In the genomic region with DNA sequence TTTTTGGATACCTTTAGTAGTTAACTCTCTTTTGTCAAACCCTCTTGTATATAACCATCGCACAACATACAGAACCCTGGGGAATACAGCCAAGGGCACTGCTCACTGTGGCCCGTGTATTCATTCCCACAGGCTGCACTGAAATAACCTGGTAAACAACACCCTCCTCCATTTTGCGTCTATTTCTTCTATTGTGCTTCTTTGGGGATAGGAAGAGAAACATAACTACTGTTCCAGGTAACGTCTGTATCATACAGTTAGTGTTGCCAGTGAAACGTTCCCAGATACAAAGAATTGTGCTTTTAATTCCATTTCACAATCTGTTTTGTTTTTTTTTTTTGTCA, we compare ENCODE assay signal across 3 cellular contexts.
TF ChIP-seq lines count a peak whose summit lies in the region.

No MANE protein-coding gene starts in this region.

TF ChIP-seq in SK-N-SH, 30 proteins besides CTCF, POLR2A, EP300 and RAD21 (continues in another document):
- TF ChIP-seq PBX3 (IDR thresholded peaks at IDR 0.05) (no peak), TAF1 (IDR thresholded peaks at IDR 0.05; ENCODE audit: borderline replicate concordance, low read depth, low read length) (no peak), RXRA (IDR thresholded peaks at IDR 0.05; ENCODE audit: borderline replicate concordance, low read depth) (no peak), NFIC (IDR thresholded peaks at IDR 0.05; ENCODE audit: borderline replicate concordance) (no peak), SMC3 (IDR thresholded peaks at IDR 0.05; ENCODE audit: low read depth, low read length) (no peak), IRF3 (IDR thresholded peaks at IDR 0.05; ENCODE audit: low read depth, low read length) (no peak), TCF12 (IDR thresholded peaks at IDR 0.05) (no peak), POLR2AphosphoS5 (IDR thresholded peaks at IDR 0.05; ENCODE audit: low read depth, low read length) (no peak), FOXM1 (IDR thresholded peaks at IDR 0.05; ENCODE audit: low read depth) (no peak), FOXJ3 (CRISPR knock-in tag; IDR thresholded peaks at IDR 0.05) (no peak), USF2 (IDR thresholded peaks at IDR 0.05; ENCODE audit: borderline replicate concordance, low read depth, low read length) (no peak)
- TF ChIP-seq, protein P1, sequence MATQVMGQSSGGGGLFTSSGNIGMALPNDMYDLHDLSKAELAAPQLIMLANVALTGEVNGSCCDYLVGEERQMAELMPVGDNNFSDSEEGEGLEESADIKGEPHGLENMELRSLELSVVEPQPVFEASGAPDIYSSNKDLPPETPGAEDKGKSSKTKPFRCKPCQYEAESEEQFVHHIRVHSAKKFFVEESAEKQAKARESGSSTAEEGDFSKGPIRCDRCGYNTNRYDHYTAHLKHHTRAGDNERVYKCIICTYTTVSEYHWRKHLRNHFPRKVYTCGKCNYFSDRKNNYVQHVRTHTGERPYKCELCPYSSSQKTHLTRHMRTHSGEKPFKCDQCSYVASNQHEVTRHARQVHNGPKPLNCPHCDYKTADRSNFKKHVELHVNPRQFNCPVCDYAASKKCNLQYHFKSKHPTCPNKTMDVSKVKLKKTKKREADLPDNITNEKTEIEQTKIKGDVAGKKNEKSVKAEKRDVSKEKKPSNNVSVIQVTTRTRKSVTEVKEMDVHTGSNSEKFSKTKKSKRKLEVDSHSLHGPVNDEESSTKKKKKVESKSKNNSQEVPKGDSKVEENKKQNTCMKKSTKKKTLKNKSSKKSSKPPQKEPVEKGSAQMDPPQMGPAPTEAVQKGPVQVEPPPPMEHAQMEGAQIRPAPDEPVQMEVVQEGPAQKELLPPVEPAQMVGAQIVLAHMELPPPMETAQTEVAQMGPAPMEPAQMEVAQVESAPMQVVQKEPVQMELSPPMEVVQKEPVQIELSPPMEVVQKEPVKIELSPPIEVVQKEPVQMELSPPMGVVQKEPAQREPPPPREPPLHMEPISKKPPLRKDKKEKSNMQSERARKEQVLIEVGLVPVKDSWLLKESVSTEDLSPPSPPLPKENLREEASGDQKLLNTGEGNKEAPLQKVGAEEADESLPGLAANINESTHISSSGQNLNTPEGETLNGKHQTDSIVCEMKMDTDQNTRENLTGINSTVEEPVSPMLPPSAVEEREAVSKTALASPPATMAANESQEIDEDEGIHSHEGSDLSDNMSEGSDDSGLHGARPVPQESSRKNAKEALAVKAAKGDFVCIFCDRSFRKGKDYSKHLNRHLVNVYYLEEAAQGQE (IDR thresholded peaks at IDR 0.05; ENCODE audit: low read depth, low read length) = no peak

TF ChIP-seq in SK-N-SH treated with all-trans-retinoic acid at 6 μM for 48 hours, 23 proteins besides CTCF, POLR2A, EP300 and RAD21:
- TF ChIP-seq, protein P2, sequence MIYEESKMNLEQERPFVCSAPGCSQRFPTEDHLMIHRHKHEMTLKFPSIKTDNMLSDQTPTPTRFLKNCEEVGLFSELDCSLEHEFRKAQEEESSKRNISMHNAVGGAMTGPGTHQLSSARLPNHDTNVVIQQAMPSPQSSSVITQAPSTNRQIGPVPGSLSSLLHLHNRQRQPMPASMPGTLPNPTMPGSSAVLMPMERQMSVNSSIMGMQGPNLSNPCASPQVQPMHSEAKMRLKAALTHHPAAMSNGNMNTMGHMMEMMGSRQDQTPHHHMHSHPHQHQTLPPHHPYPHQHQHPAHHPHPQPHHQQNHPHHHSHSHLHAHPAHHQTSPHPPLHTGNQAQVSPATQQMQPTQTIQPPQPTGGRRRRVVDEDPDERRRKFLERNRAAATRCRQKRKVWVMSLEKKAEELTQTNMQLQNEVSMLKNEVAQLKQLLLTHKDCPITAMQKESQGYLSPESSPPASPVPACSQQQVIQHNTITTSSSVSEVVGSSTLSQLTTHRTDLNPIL (CRISPR knock-in tag; IDR thresholded peaks at IDR 0.05; ENCODE audit: low read depth) = no peak
- no peak for TF ChIP-seq BACH2 (CRISPR knock-in tag; IDR thresholded peaks at IDR 0.05; ENCODE audit: borderline replicate concordance)

TF ChIP-seq in HepG2, 621 proteins besides CTCF, POLR2A, EP300 and RAD21 (continues in another document):
- TF ChIP-seq, protein P3, sequence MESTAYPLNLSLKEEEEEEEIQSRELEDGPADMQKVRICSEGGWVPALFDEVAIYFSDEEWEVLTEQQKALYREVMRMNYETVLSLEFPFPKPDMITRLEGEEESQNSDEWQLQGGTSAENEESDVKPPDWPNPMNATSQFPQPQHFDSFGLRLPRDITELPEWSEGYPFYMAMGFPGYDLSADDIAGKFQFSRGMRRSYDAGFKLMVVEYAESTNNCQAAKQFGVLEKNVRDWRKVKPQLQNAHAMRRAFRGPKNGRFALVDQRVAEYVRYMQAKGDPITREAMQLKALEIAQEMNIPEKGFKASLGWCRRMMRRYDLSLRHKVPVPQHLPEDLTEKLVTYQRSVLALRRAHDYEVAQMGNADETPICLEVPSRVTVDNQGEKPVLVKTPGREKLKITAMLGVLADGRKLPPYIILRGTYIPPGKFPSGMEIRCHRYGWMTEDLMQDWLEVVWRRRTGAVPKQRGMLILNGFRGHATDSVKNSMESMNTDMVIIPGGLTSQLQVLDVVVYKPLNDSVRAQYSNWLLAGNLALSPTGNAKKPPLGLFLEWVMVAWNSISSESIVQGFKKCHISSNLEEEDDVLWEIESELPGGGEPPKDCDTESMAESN (CRISPR knock-in tag; conservative IDR thresholded peaks at IDR 0.05) = no peak
- TF ChIP-seq MYPOP (CRISPR knock-in tag; IDR thresholded peaks at IDR 0.05) (peak; percentile 25; the same call in 1 of the 2 replicates), NKX3-1 (CRISPR knock-in tag; IDR thresholded peaks at IDR 0.05) (no peak), FOSL1 (CRISPR knock-in tag; IDR thresholded peaks at IDR 0.05; ENCODE audit: borderline replicate concordance) (no peak), GLI4 (CRISPR knock-in tag; IDR thresholded peaks at IDR 0.05; ENCODE audit: borderline replicate concordance) (no peak), ZNF224 (CRISPR knock-in tag; IDR thresholded peaks at IDR 0.05) (peak; percentile 18; the same call in 1 of the 2 replicates), ZNF775 (CRISPR knock-in tag; IDR thresholded peaks at IDR 0.05; ENCODE audit: borderline replicate concordance) (no peak), ZNF354B (CRISPR knock-in tag; IDR thresholded peaks at IDR 0.05) (no peak), ZC3H13 (CRISPR knock-in tag; IDR thresholded peaks at IDR 0.05) (no peak), AKNA (CRISPR knock-in tag; IDR thresholded peaks at IDR 0.05; ENCODE audit: borderline replicate concordance) (no peak), ASH2L (IDR thresholded peaks at IDR 0.05; ENCODE audit: insufficient read length, low read depth, low read length) (peak; percentile 82), MED1 (CRISPR knock-in tag; IDR thresholded peaks at IDR 0.05) (no peak), SNAPC5 (CRISPR knock-in tag; IDR thresholded peaks at IDR 0.05; ENCODE audit: borderline replicate concordance) (0 out of 2 replicates have a peak, but pooled peaks have one; percentile 27)
- TF ChIP-seq, protein P4, sequence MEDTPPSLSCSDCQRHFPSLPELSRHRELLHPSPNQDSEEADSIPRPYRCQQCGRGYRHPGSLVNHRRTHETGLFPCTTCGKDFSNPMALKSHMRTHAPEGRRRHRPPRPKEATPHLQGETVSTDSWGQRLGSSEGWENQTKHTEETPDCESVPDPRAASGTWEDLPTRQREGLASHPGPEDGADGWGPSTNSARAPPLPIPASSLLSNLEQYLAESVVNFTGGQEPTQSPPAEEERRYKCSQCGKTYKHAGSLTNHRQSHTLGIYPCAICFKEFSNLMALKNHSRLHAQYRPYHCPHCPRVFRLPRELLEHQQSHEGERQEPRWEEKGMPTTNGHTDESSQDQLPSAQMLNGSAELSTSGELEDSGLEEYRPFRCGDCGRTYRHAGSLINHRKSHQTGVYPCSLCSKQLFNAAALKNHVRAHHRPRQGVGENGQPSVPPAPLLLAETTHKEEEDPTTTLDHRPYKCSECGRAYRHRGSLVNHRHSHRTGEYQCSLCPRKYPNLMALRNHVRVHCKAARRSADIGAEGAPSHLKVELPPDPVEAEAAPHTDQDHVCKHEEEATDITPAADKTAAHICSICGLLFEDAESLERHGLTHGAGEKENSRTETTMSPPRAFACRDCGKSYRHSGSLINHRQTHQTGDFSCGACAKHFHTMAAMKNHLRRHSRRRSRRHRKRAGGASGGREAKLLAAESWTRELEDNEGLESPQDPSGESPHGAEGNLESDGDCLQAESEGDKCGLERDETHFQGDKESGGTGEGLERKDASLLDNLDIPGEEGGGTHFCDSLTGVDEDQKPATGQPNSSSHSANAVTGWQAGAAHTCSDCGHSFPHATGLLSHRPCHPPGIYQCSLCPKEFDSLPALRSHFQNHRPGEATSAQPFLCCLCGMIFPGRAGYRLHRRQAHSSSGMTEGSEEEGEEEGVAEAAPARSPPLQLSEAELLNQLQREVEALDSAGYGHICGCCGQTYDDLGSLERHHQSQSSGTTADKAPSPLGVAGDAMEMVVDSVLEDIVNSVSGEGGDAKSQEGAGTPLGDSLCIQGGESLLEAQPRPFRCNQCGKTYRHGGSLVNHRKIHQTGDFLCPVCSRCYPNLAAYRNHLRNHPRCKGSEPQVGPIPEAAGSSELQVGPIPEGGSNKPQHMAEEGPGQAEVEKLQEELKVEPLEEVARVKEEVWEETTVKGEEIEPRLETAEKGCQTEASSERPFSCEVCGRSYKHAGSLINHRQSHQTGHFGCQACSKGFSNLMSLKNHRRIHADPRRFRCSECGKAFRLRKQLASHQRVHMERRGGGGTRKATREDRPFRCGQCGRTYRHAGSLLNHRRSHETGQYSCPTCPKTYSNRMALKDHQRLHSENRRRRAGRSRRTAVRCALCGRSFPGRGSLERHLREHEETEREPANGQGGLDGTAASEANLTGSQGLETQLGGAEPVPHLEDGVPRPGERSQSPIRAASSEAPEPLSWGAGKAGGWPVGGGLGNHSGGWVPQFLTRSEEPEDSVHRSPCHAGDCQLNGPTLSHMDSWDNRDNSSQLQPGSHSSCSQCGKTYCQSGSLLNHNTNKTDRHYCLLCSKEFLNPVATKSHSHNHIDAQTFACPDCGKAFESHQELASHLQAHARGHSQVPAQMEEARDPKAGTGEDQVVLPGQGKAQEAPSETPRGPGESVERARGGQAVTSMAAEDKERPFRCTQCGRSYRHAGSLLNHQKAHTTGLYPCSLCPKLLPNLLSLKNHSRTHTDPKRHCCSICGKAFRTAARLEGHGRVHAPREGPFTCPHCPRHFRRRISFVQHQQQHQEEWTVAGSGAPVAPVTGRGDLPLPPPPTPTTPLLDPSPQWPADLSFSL (CRISPR knock-in tag; IDR thresholded peaks at IDR 0.05) = 0 out of 2 replicates have a peak, but pooled peaks have one; percentile 25
- TF ChIP-seq, protein P5, sequence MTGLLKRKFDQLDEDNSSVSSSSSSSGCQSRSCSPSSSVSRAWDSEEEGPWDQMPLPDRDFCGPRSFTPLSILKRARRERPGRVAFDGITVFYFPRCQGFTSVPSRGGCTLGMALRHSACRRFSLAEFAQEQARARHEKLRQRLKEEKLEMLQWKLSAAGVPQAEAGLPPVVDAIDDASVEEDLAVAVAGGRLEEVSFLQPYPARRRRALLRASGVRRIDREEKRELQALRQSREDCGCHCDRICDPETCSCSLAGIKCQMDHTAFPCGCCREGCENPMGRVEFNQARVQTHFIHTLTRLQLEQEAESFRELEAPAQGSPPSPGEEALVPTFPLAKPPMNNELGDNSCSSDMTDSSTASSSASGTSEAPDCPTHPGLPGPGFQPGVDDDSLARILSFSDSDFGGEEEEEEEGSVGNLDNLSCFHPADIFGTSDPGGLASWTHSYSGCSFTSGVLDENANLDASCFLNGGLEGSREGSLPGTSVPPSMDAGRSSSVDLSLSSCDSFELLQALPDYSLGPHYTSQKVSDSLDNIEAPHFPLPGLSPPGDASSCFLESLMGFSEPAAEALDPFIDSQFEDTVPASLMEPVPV (CRISPR knock-in tag; IDR thresholded peaks at IDR 0.05) = peak; percentile 52; the same call in 1 of the 2 replicates
- TF ChIP-seq, protein P6, sequence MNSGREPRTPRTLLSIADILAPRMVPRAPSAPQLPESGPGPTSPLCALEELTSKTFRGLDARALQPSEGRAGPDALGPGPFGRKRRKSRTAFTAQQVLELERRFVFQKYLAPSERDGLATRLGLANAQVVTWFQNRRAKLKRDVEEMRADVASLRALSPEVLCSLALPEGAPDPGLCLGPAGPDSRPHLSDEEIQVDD (CRISPR knock-in tag; IDR thresholded peaks at IDR 0.05; ENCODE audit: borderline replicate concordance) = no peak
